In the genomic region with DNA sequence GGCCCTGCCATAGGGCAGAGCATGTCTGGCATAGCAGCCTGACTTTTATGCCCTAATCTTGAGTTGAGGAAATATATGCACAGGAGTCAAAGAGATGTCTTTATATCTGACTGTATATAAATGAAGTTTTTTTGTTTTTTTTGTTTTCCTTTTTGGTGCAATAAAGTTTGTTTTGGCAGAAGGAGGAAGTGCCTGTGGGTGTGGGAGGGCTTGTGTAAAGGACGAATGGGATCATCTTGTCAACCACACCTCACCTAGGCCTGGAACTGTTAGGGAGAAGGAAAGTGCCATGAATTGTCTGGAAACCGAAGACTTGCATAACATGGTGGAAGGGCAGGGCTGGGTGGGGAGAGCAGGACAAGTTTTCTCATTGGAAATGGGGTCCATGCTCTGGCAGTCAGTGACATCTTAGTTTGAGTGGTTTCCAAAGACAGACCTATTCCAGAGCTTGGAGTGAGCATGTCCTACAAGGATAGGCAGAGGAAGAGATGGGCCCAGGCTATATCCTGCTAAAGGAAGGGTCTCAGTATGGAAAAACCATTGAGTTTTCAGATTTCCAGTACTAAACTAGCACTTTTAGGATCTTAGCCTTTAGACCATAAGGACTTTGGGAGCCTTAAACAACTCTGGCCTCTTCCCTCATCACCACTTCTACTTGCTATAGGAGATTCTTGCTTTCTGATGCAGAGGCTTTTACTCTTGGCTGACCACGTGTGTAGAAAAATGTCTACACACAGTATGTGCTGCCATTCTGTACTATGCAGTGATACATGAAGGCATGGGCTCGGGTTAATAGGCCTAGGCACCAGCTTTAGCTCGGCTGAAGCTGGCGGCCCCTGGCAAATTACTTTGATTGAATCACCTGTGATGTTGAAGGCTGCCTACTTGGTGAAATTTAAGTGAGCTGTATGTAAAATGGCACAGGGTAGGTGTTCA, we compare ENCODE assay signal across 1 cellular context.
TF ChIP-seq lines count a peak whose summit lies in the region.

No MANE protein-coding gene starts in this region.

TF ChIP-seq in IMR-90, 13 proteins besides CTCF, POLR2A, EP300 and RAD21:
- TF ChIP-seq, protein P1, sequence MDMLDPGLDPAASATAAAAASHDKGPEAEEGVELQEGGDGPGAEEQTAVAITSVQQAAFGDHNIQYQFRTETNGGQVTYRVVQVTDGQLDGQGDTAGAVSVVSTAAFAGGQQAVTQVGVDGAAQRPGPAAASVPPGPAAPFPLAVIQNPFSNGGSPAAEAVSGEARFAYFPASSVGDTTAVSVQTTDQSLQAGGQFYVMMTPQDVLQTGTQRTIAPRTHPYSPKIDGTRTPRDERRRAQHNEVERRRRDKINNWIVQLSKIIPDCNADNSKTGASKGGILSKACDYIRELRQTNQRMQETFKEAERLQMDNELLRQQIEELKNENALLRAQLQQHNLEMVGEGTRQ (IDR thresholded peaks at IDR 0.05; ENCODE audit: low read depth, low read length) = no peak
- TF ChIP-seq NFE2L2 (IDR thresholded peaks at IDR 0.05; ENCODE audit: low read depth, low read length) (no peak), CEBPB (IDR thresholded peaks at IDR 0.05; ENCODE audit: low read depth, low read length) (no peak), RFX5 (IDR thresholded peaks at IDR 0.05; ENCODE audit: low read depth, low read length) (no peak), MAZ (IDR thresholded peaks at IDR 0.05; ENCODE audit: borderline replicate concordance, low read depth, low read length) (no peak), FOS (IDR thresholded peaks at IDR 0.05; ENCODE audit: low read depth, low read length) (no peak), MAFK (IDR thresholded peaks at IDR 0.05; ENCODE audit: low read depth, low read length) (no peak), BHLHE40 (IDR thresholded peaks at IDR 0.05; ENCODE audit: low read depth, low read length) (no peak), CHD1 (IDR thresholded peaks at IDR 0.05; ENCODE audit: low read depth, low read length) (no peak), SMC3 (IDR thresholded peaks at IDR 0.05; ENCODE audit: low read depth, low read length) (no peak)
- TF ChIP-seq, protein P2, sequence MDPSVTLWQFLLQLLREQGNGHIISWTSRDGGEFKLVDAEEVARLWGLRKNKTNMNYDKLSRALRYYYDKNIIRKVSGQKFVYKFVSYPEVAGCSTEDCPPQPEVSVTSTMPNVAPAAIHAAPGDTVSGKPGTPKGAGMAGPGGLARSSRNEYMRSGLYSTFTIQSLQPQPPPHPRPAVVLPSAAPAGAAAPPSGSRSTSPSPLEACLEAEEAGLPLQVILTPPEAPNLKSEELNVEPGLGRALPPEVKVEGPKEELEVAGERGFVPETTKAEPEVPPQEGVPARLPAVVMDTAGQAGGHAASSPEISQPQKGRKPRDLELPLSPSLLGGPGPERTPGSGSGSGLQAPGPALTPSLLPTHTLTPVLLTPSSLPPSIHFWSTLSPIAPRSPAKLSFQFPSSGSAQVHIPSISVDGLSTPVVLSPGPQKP (IDR thresholded peaks at IDR 0.05; ENCODE audit: borderline replicate concordance, low read depth, low read length) = no peak
